Comparison of ENCODE assay signal across 29 cellular contexts in the genomic region with DNA sequence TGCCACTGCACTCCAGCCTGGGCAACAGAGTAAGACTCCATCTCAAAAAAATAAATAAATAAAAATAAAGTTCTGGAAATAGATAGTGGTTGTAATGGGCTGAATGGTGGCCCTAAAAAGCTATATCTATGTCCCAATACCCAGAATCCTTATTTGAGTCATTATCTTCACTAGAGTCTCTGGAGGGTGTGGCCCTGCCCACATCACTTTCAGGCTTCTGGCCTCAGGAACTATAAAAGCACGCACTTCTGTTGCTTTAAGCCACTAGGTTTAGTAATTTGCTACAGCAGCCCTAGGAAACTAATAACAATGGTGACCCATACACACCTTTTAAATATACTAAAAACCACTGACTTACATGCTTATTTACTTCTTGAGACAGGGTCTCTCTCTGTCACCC.
"Had no signal": no experiment of that assay in that cellular context is flagged by ENCODE, and none has a peak within 500 bp of the region (broad histone marks: within the 10 kb centered on the region; RNA-seq: fewer than 3 reads in every experiment).

No MANE protein-coding gene starts in this region.

- ATAC-seq: activated CD8-positive, alpha-beta T cell treated with anti-CD3 and anti-CD28 coated beads for 36 hours; body of pancreas had no signal

- H3K27me3 Mint-ChIP-seq: activated B cell treated with CpG ODN at 0.5 μM for 24 hours; activated CD4-positive, alpha-beta memory T cell treated with anti-CD3 and anti-CD28 coated beads for 36 hours; activated CD4-positive, alpha-beta T cell treated with anti-CD3 and anti-CD28 coated beads, Interleukin-2, amount 10 ng/mL, durations not matched to agents 24 days and 14 days; activated CD8-positive, alpha-beta T cell treated with anti-CD3 and anti-CD28 coated beads for 36 hours; activated naive CD8-positive, alpha-beta T cell treated with anti-CD3 and anti-CD28 coated beads, Interleukin-2, amount 10 ng/mL, durations not matched to agents 7 days and 5 days; activated T-cell treated with anti-CD3 and anti-CD28 coated beads, Interleukin-2, amount 50 U/mL, for 24 hours had no signal

- DNase-seq: activated B cell treated with CpG ODN at 0.5 μM for 24 hours; activated CD4-positive, alpha-beta memory T cell treated with anti-CD3 and anti-CD28 coated beads for 36 hours; activated CD4-positive, alpha-beta T cell treated with anti-CD3 and anti-CD28 coated beads, Interleukin-2, amount 10 ng/mL, durations not matched to agents 24 days and 14 days; activated CD4-positive, alpha-beta T cell treated with anti-CD3 and anti-CD28 coated beads, Interleukin-2, amount 50 U/mL, for 1 hour; activated CD4-positive, alpha-beta T cell treated with anti-CD3 and anti-CD28 coated beads, Interleukin-2, amount 50 U/mL, for 4 hours; activated CD4-positive, CD25-positive, alpha-beta regulatory T cell treated with anti-CD3 and anti-CD28 coated beads, Interleukin-2, amount 50 U/mL, for 72 hours; activated CD8-positive, alpha-beta memory T cell treated with anti-CD3 and anti-CD28 coated beads, Interleukin-2, amount 50 U/mL, for 4 hours; activated CD8-positive, alpha-beta T cell treated with anti-CD3 and anti-CD28 coated beads for 36 hours; activated effector memory CD4-positive, alpha-beta T cell treated with anti-CD3 and anti-CD28 coated beads, Interleukin-2, amount 50 U/mL, for 16 hours; activated gamma-delta T cell treated with Interleukin-2 at 50 U/mL for 16 hours; activated naive CD4-positive, alpha-beta T cell; activated naive CD4-positive, alpha-beta T cell treated with anti-CD3 and anti-CD28 coated beads for 36 hours; activated naive CD4-positive, alpha-beta T cell treated with anti-CD3 and anti-CD28 coated beads, Interleukin-2, amount 50 U/mL, for 16 hours; activated naive CD8-positive, alpha-beta T cell treated with anti-CD3 and anti-CD28 coated beads, Interleukin-2, amount 10 ng/mL, durations not matched to agents 7 days and 5 days; activated T-cell treated with anti-CD3 and anti-CD28 coated beads, Interleukin-2, amount 50 U/mL, for 24 hours; activated T-cell treated with anti-CD3 and anti-CD28 coated beads, Interleukin-2, amount 50 U/mL, for 48 hours; adrenal gland; amniotic stem cell; aorta; body of pancreas; brain microvascular endothelial cell; central memory CD4-positive, alpha-beta T cell; T-helper 1 cell; T-helper 9 cell had no signal

- H3K9me3 Mint-ChIP-seq: activated B cell treated with CpG ODN at 0.5 μM for 24 hours; activated CD4-positive, alpha-beta memory T cell treated with anti-CD3 and anti-CD28 coated beads for 36 hours; activated CD4-positive, alpha-beta T cell treated with anti-CD3 and anti-CD28 coated beads, Interleukin-2, amount 10 ng/mL, durations not matched to agents 24 days and 14 days; activated CD8-positive, alpha-beta T cell treated with anti-CD3 and anti-CD28 coated beads for 36 hours; activated naive CD4-positive, alpha-beta T cell treated with anti-CD3 and anti-CD28 coated beads for 36 hours; activated naive CD4-positive, alpha-beta T cell treated with anti-CD3 and anti-CD28 coated beads, Interleukin-2, amount 50 U/mL, for 72 hours; activated T-cell treated with anti-CD3 and anti-CD28 coated beads, Interleukin-2, amount 50 U/mL, for 24 hours; T-helper 1 cell treated with Interleukin-12 subunit alpha and Interleukin-12 subunit beta and Interleukin-4 antibody, amounts not matched to agents 30 μg/mL and 1 μg/mL, for 36 hours; T-helper 2 cell treated with Interferon-gamma antibody and Interleukin-4, amounts not matched to agents 5 μg/mL and 100 μg/mL, for 36 hours had no signal

- H3K4me3 ChIP-seq: adrenal gland, body of pancreas, breast epithelium had no signal

- H3K4me1 ChIP-seq: adrenal gland, breast epithelium had no signal

- H3K4me1 Mint-ChIP-seq: activated B cell treated with CpG ODN at 0.5 μM for 24 hours; activated CD4-positive, alpha-beta T cell treated with anti-CD3 and anti-CD28 coated beads, Interleukin-2, amount 10 ng/mL, durations not matched to agents 24 days and 14 days; activated naive CD8-positive, alpha-beta T cell treated with anti-CD3 and anti-CD28 coated beads, Interleukin-2, amount 10 ng/mL, durations not matched to agents 7 days and 5 days had no signal

- H3K27me3 ChIP-seq: adrenal gland, body of pancreas, brain microvascular endothelial cell, breast epithelium had no signal

- H3K27ac ChIP-seq: adrenal gland, body of pancreas, brain microvascular endothelial cell, breast epithelium, VCaP had no signal

- H3K36me3 ChIP-seq: adrenal gland, brain microvascular endothelial cell, breast epithelium had no signal

- H3K4me3 Mint-ChIP-seq: activated B cell treated with CpG ODN at 0.5 μM for 24 hours; activated CD4-positive, alpha-beta memory T cell treated with anti-CD3 and anti-CD28 coated beads for 36 hours; activated CD4-positive, alpha-beta T cell treated with anti-CD3 and anti-CD28 coated beads, Interleukin-2, amount 10 ng/mL, durations not matched to agents 24 days and 14 days; activated CD8-positive, alpha-beta T cell treated with anti-CD3 and anti-CD28 coated beads for 36 hours; activated naive CD4-positive, alpha-beta T cell treated with anti-CD3 and anti-CD28 coated beads for 36 hours; activated naive CD8-positive, alpha-beta T cell treated with anti-CD3 and anti-CD28 coated beads, Interleukin-2, amount 10 ng/mL, durations not matched to agents 7 days and 5 days; activated T-cell treated with anti-CD3 and anti-CD28 coated beads, Interleukin-2, amount 50 U/mL, for 24 hours; T-helper 1 cell treated with Interleukin-12 subunit alpha and Interleukin-12 subunit beta and Interleukin-4 antibody, amounts not matched to agents 30 μg/mL and 1 μg/mL, for 36 hours; T-helper 2 cell treated with Interferon-gamma antibody and Interleukin-4, amounts not matched to agents 5 μg/mL and 100 μg/mL, for 36 hours had no signal

- H3K27ac Mint-ChIP-seq: activated B cell treated with CpG ODN at 0.5 μM for 24 hours; activated CD4-positive, alpha-beta memory T cell treated with anti-CD3 and anti-CD28 coated beads for 36 hours; activated CD4-positive, alpha-beta T cell treated with anti-CD3 and anti-CD28 coated beads, Interleukin-2, amount 10 ng/mL, durations not matched to agents 24 days and 14 days; activated CD8-positive, alpha-beta T cell treated with anti-CD3 and anti-CD28 coated beads for 36 hours; activated naive CD4-positive, alpha-beta T cell treated with anti-CD3 and anti-CD28 coated beads for 36 hours; activated naive CD4-positive, alpha-beta T cell treated with anti-CD3 and anti-CD28 coated beads, Interleukin-2, amount 50 U/mL, for 72 hours; activated T-cell treated with anti-CD3 and anti-CD28 coated beads, Interleukin-2, amount 50 U/mL, for 24 hours; T-helper 1 cell treated with Interleukin-12 subunit alpha and Interleukin-12 subunit beta and Interleukin-4 antibody, amounts not matched to agents 30 μg/mL and 1 μg/mL, for 36 hours; T-helper 2 cell treated with Interferon-gamma antibody and Interleukin-4, amounts not matched to agents 5 μg/mL and 100 μg/mL, for 36 hours had no signal

- H3K9me3 ChIP-seq: adrenal gland, body of pancreas, breast epithelium had no signal
